14 cellular contexts compared by ENCODE assay signal in the genomic region with DNA sequence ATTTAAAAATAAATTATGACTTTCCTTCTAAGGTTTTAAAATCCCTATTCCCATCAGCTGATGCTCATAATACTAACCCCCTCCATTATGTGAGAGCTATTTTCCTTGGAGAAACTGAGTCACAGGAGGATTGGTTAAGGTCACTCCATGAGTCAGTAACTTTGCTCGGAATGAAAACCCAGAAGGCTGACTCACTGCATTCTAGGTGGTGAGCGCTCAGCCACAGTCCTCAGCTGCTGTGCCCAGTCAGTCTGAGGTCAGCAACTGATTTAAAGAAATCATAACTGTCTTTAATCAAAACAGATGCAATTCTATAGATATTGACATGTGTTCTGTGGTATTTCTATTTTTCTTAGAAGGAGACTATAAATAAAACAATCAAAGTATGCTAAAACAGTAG.
DNase-seq lines count a peak whose midpoint lies in the region; ATAC-seq, FAIRE-seq and TF ChIP-seq lines count a peak whose summit lies in the region.
"Had no signal": no experiment of that assay in that cellular context is flagged by ENCODE, and none has a peak within 500 bp of the region (broad histone marks: within the 10 kb centered on the region; RNA-seq: fewer than 3 reads in every experiment).

No MANE protein-coding gene starts in this region.

- no peaks in the 10 kb centered on the region for H3K36me3 ChIP-seq in BE2C

- H3K4me2 ChIP-seq in A549, result peak overlapping the region; percentile 36

- peak; percentile 77 to 87; a peak in 5 of 6 replicates for ATAC-seq in A549
- ATAC-seq in activated T-helper 17 cell treated with anti-CD3 and anti-CD28 coated beads, Interleukin-2, amount 50 U/mL, for 72 hours (replicated peaks), result peak; percentile 74
- no peak for ATAC-seq in GM19023 (IDR thresholded peaks at IDR 0.05; ENCODE audit: unreplicated experiment)
- no peak for ATAC-seq in GM21529 (IDR thresholded peaks at IDR 0.05; ENCODE audit: unreplicated experiment)
- ATAC-seq in activated CD4-positive, CD25-positive, alpha-beta regulatory T cell treated with anti-CD3 and anti-CD28 coated beads, Interleukin-2, amount 50 U/mL, for 24 hours, result no peak

- no peak for FAIRE-seq in A549 (lab: Jason Lieb, UNC)

- H3K4me3 ChIP-seq in A549 (no peak overlapping the region), HFF-Myc (replicated peaks; ENCODE audit: low read depth, low read length) (no peak overlapping the region), BE2C (ENCODE audit: low read depth, low read length) (no peak overlapping the region)

- no peak for TF ChIP-seq POLR2A in A549 (IDR thresholded peaks at IDR 0.05; ENCODE audit: low read length)

- H3K27ac ChIP-seq in A549, result peak overlapping the region; percentile 31 to 76; a peak in 3 of 6 replicates
- H3K27ac ChIP-seq: C4-2B had no signal

- TF ChIP-seq EP300 in A549 (IDR thresholded peaks at IDR 0.05), result no peak

- POLR2A ChIA-PET in A549 (lab: Yijun Ruan, JAX), result no interaction called here

- TF ChIP-seq CTCF in A549 (IDR thresholded peaks at IDR 0.05) (no peak), HFF-Myc (IDR thresholded peaks at IDR 0.05; ENCODE audit: low read depth, low read length, missing control alignments) (no peak), BE2C (IDR thresholded peaks at IDR 0.05; ENCODE audit: low read depth, low read length) (no peak)

- H3K9me3 Mint-ChIP-seq in activated T-helper 17 cell treated with anti-CD3 and anti-CD28 coated beads, Interleukin-2, amount 50 U/mL, for 72 hours, result peaks cover 7% of the 10 kb centered on the region

- H3K9me3 ChIP-seq in A549 (no peaks in the 10 kb centered on the region), BE2C (no peaks in the 10 kb centered on the region; the same call in 1 of the 2 replicates)

- no peak for TF ChIP-seq RAD21 in A549 (conservative IDR thresholded peaks at IDR 0.05 in 1 of 2, IDR thresholded peaks at IDR 0.05 in 1 of 2)

- DNase-seq in A549 (ENCODE audit: low read depth in 1 of 2, low spot score in 1 of 2), result peak; percentile 19 to 43
- DNase-seq in HFF-Myc (ENCODE audit: extremely low read depth, low read depth), result peak; percentile 62
- DNase-seq in foreskin melanocyte, result peak; percentile 35
- no peak for DNase-seq in BE2C
- DNase-seq: activated CD4-positive, alpha-beta T cell treated with anti-CD3 and anti-CD28 coated beads, Interleukin-2, amount 50 U/mL, for 48 hours; SHP77; stimulated activated CD4-positive, alpha-beta T cell treated with anti-CD3 and anti-CD28 coated beads, Interleukin-15, amount 100 ng/mL, for 24 hours had no signal

- H3K4me1 ChIP-seq in A549 (peaks cover 14% of the 10 kb centered on the region), BE2C (no peaks in the 10 kb centered on the region)

- no peak overlapping the region for H3K27ac Mint-ChIP-seq in activated T-helper 17 cell treated with anti-CD3 and anti-CD28 coated beads, Interleukin-2, amount 50 U/mL, for 72 hours
- H3K27ac Mint-ChIP-seq: brain; stimulated activated naive CD8-positive, alpha-beta T cell treated with anti-CD3 and anti-CD28 coated beads, Interleukin-15, Interleukin-2, amounts not matched to agents 100 ng/mL and 50 ng/mL, for 24 hours had no signal

- no peak overlapping the region for H3K4me3 Mint-ChIP-seq in activated T-helper 17 cell treated with anti-CD3 and anti-CD28 coated beads, Interleukin-2, amount 50 U/mL, for 72 hours
- H3K4me3 Mint-ChIP-seq: brain; stimulated activated naive CD8-positive, alpha-beta T cell treated with anti-CD3 and anti-CD28 coated beads, Interleukin-15, Interleukin-2, amounts not matched to agents 100 ng/mL and 50 ng/mL, for 24 hours had no signal

- 5% methylated on average over 2 of the region's 2 CpGs for WGBS in A549 (ENCODE audit: missing lambda C conversion rate)

- no peaks in the 10 kb centered on the region for H3K27me3 ChIP-seq in BE2C

- CTCF ChIA-PET in A549 (lab: Yijun Ruan, JAX), result interaction anchor here (1.4 kb wide), 1 partner anchor 364 kb away, joined by 3 read pairs; no protein-coding TSS in a partner anchor

- no peaks in the 10 kb centered on the region for H3K27me3 Mint-ChIP-seq in activated T-helper 17 cell treated with anti-CD3 and anti-CD28 coated beads, Interleukin-2, amount 50 U/mL, for 72 hours
- H3K27me3 Mint-ChIP-seq: brain; stimulated activated naive CD8-positive, alpha-beta T cell treated with anti-CD3 and anti-CD28 coated beads, Interleukin-15, Interleukin-2, amounts not matched to agents 100 ng/mL and 50 ng/mL, for 24 hours had no signal

- H3K4me1 Mint-ChIP-seq in activated T-helper 17 cell treated with anti-CD3 and anti-CD28 coated beads, Interleukin-2, amount 50 U/mL, for 72 hours, result no peaks in the 10 kb centered on the region

- H3K36me3 Mint-ChIP-seq in activated T-helper 17 cell treated with anti-CD3 and anti-CD28 coated beads, Interleukin-2, amount 50 U/mL, for 72 hours (ENCODE audit: low read depth), result no peaks in the 10 kb centered on the region

TF ChIP-seq in A549, 52 proteins besides CTCF, POLR2A, EP300 and RAD21:
- TF ChIP-seq FOSL2 (IDR thresholded peaks at IDR 0.05), result peak; percentile 39; the same call in 1 of the 2 replicates
- TF ChIP-seq FOSL2 (CRISPR knock-in tag; IDR thresholded peaks at IDR 0.05), result peak; percentile 75
- 0 out of 2 replicates have a peak, but pooled peaks have one; percentile 49 for TF ChIP-seq JUNB (IDR thresholded peaks at IDR 0.05)
- no peak for TF ChIP-seq NPAS2 (CRISPR knock-in tag; IDR thresholded peaks at IDR 0.05; ENCODE audit: borderline replicate concordance)
- no peak for TF ChIP-seq ZSCAN20 (CRISPR knock-in tag; IDR thresholded peaks at IDR 0.05)
- no peak for TF ChIP-seq BHLHE40 (IDR thresholded peaks at IDR 0.05; ENCODE audit: low read depth, low read length)
- no peak for TF ChIP-seq POLR2AphosphoS2 (conservative IDR thresholded peaks at IDR 0.05; ENCODE audit: low read length)
- TF ChIP-seq RNF2 (IDR thresholded peaks at IDR 0.05; ENCODE audit: borderline replicate concordance, low read depth), result no peak
- TF ChIP-seq, protein P1, sequence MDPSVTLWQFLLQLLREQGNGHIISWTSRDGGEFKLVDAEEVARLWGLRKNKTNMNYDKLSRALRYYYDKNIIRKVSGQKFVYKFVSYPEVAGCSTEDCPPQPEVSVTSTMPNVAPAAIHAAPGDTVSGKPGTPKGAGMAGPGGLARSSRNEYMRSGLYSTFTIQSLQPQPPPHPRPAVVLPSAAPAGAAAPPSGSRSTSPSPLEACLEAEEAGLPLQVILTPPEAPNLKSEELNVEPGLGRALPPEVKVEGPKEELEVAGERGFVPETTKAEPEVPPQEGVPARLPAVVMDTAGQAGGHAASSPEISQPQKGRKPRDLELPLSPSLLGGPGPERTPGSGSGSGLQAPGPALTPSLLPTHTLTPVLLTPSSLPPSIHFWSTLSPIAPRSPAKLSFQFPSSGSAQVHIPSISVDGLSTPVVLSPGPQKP (IDR thresholded peaks at IDR 0.05; ENCODE audit: low read depth, low read length), result no peak
- no peak for TF ChIP-seq TFCP2L1 (CRISPR knock-in tag; IDR thresholded peaks at IDR 0.05)
- TF ChIP-seq CHD2 (IDR thresholded peaks at IDR 0.05; ENCODE audit: low read length, partially characterized antibody), result no peak
- no peak for TF ChIP-seq MAZ (IDR thresholded peaks at IDR 0.05; ENCODE audit: borderline replicate concordance, low read depth, low read length)
- no peak for TF ChIP-seq SREBF2 (IDR thresholded peaks at IDR 0.05)
- TF ChIP-seq KDM1A (IDR thresholded peaks at IDR 0.05; ENCODE audit: low read depth), result no peak
- no peak for TF ChIP-seq MYC (IDR thresholded peaks at IDR 0.05; ENCODE audit: borderline replicate concordance, low read length)
- no peak for TF ChIP-seq HOXB5 (CRISPR knock-in tag; IDR thresholded peaks at IDR 0.05)
- TF ChIP-seq, protein P2, sequence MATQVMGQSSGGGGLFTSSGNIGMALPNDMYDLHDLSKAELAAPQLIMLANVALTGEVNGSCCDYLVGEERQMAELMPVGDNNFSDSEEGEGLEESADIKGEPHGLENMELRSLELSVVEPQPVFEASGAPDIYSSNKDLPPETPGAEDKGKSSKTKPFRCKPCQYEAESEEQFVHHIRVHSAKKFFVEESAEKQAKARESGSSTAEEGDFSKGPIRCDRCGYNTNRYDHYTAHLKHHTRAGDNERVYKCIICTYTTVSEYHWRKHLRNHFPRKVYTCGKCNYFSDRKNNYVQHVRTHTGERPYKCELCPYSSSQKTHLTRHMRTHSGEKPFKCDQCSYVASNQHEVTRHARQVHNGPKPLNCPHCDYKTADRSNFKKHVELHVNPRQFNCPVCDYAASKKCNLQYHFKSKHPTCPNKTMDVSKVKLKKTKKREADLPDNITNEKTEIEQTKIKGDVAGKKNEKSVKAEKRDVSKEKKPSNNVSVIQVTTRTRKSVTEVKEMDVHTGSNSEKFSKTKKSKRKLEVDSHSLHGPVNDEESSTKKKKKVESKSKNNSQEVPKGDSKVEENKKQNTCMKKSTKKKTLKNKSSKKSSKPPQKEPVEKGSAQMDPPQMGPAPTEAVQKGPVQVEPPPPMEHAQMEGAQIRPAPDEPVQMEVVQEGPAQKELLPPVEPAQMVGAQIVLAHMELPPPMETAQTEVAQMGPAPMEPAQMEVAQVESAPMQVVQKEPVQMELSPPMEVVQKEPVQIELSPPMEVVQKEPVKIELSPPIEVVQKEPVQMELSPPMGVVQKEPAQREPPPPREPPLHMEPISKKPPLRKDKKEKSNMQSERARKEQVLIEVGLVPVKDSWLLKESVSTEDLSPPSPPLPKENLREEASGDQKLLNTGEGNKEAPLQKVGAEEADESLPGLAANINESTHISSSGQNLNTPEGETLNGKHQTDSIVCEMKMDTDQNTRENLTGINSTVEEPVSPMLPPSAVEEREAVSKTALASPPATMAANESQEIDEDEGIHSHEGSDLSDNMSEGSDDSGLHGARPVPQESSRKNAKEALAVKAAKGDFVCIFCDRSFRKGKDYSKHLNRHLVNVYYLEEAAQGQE (IDR thresholded peaks at IDR 0.05), result no peak

Comparison
In these comparisons a context has a peak if more than half of its experiments do, and no peak if none do; other contexts are left out.
1. ATAC-seq: peak in A549 (2 of 2) and activated T-helper 17 cell treated with anti-CD3 and anti-CD28 coated beads, Interleukin-2, amount 50 U/mL, for 72 hours (single experiment); none in GM19023 (single experiment), GM21529 (single experiment) and activated CD4-positive, CD25-positive, alpha-beta regulatory T cell treated with anti-CD3 and anti-CD28 coated beads, Interleukin-2, amount 50 U/mL, for 24 hours (0 of 2).